1 cellular context compared by ENCODE assay signal in the genomic region with DNA sequence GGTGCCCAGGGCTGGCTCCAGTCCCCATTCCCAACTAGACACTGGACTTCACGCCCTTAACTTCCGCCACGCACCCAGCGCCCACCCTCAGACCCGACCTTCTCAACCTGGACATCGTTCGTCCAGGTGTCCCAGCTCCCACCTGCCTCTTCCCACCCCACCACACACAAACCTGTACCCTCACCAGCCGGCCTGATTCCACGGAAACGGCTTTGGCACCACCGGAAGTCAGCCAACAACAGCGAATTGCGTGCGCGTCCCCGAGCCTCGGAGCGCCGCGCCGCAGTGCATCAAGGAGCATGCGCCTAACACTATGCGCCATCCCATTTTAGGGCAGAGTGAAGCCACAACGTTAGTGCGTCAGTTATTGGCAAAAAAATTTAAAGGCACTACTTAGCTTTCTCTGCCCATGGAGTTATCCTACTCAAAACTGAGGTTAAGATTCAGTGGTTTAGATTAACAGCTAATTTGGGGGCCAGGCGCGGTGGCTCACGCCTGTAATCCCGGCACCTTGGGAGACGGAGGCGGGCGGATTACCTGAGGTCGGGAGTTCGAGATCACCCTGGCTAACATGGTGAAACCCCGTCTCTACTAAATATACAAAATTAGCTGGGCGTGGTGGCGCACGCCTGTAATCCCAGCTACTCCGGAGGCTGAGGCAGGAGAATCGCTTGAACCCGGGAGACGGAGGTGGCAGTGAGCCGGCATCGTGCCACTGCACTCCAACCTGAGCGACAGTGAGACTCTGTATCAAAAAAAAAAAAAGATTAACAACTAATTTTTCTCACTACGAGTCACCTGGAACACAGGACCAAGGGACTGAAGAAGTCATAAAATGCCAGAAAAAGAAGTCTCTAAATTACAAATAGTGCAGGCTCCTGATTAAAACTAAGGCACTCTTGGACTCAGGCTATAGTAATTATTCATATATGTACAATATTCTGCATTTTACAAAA.
TF ChIP-seq lines count a peak whose summit lies in the region.

A gene with protein sequence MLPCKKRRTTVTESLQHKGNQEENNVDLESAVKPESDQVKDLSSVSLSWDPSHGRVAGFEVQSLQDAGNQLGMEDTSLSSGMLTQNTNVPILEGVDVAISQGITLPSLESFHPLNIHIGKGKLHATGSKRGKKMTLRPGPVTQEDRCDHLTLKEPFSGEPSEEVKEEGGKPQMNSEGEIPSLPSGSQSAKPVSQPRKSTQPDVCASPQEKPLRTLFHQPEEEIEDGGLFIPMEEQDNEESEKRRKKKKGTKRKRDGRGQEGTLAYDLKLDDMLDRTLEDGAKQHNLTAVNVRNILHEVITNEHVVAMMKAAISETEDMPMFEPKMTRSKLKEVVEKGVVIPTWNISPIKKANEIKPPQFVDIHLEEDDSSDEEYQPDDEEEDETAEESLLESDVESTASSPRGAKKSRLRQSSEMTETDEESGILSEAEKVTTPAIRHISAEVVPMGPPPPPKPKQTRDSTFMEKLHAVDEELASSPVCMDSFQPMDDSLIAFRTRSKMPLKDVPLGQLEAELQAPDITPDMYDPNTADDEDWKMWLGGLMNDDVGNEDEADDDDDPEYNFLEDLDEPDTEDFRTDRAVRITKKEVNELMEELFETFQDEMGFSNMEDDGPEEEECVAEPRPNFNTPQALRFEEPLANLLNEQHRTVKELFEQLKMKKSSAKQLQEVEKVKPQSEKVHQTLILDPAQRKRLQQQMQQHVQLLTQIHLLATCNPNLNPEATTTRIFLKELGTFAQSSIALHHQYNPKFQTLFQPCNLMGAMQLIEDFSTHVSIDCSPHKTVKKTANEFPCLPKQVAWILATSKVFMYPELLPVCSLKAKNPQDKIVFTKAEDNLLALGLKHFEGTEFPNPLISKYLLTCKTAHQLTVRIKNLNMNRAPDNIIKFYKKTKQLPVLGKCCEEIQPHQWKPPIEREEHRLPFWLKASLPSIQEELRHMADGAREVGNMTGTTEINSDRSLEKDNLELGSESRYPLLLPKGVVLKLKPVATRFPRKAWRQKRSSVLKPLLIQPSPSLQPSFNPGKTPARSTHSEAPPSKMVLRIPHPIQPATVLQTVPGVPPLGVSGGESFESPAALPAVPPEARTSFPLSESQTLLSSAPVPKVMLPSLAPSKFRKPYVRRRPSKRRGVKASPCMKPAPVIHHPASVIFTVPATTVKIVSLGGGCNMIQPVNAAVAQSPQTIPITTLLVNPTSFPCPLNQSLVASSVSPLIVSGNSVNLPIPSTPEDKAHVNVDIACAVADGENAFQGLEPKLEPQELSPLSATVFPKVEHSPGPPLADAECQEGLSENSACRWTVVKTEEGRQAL (N-terminal part only) (minus strand): TSS at position 240 of the 956 bp plus-strand sequence. CDS start 3,434 bp downstream, outside the sequence.

TF ChIP-seq in HepG2, 621 proteins besides CTCF, POLR2A, EP300 and RAD21 (continued from another document and continues in another):
- TF ChIP-seq ZNF292 (CRISPR knock-in tag; IDR thresholded peaks at IDR 0.05; ENCODE audit: borderline replicate concordance, low read depth): no peak
- TF ChIP-seq, protein P1, sequence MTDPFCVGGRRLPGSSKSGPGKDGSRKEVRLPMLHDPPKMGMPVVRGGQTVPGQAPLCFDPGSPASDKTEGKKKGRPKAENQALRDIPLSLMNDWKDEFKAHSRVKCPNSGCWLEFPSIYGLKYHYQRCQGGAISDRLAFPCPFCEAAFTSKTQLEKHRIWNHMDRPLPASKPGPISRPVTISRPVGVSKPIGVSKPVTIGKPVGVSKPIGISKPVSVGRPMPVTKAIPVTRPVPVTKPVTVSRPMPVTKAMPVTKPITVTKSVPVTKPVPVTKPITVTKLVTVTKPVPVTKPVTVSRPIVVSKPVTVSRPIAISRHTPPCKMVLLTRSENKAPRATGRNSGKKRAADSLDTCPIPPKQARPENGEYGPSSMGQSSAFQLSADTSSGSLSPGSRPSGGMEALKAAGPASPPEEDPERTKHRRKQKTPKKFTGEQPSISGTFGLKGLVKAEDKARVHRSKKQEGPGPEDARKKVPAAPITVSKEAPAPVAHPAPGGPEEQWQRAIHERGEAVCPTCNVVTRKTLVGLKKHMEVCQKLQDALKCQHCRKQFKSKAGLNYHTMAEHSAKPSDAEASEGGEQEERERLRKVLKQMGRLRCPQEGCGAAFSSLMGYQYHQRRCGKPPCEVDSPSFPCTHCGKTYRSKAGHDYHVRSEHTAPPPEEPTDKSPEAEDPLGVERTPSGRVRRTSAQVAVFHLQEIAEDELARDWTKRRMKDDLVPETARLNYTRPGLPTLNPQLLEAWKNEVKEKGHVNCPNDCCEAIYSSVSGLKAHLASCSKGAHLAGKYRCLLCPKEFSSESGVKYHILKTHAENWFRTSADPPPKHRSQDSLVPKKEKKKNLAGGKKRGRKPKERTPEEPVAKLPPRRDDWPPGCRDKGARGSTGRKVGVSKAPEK (CRISPR knock-in tag; IDR thresholded peaks at IDR 0.05; ENCODE audit: borderline replicate concordance): no peak
- TF ChIP-seq ZNF777 (CRISPR knock-in tag; IDR thresholded peaks at IDR 0.05): no peak
- no peak for TF ChIP-seq ZKSCAN1 (IDR thresholded peaks at IDR 0.05; ENCODE audit: low read length)
- TF ChIP-seq, protein P2, sequence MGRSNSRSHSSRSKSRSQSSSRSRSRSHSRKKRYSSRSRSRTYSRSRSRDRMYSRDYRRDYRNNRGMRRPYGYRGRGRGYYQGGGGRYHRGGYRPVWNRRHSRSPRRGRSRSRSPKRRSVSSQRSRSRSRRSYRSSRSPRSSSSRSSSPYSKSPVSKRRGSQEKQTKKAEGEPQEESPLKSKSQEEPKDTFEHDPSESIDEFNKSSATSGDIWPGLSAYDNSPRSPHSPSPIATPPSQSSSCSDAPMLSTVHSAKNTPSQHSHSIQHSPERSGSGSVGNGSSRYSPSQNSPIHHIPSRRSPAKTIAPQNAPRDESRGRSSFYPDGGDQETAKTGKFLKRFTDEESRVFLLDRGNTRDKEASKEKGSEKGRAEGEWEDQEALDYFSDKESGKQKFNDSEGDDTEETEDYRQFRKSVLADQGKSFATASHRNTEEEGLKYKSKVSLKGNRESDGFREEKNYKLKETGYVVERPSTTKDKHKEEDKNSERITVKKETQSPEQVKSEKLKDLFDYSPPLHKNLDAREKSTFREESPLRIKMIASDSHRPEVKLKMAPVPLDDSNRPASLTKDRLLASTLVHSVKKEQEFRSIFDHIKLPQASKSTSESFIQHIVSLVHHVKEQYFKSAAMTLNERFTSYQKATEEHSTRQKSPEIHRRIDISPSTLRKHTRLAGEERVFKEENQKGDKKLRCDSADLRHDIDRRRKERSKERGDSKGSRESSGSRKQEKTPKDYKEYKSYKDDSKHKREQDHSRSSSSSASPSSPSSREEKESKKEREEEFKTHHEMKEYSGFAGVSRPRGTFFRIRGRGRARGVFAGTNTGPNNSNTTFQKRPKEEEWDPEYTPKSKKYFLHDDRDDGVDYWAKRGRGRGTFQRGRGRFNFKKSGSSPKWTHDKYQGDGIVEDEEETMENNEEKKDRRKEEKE (IDR thresholded peaks at IDR 0.05): no peak
- TF ChIP-seq U2AF2 (IDR thresholded peaks at IDR 0.05; ENCODE audit: low read depth, low read length): no peak
- TF ChIP-seq MAFF (IDR thresholded peaks at IDR 0.05; ENCODE audit: low read depth, low read length): no peak
- no peak for TF ChIP-seq ZNF563 (CRISPR knock-in tag; IDR thresholded peaks at IDR 0.05)
- 0 out of 2 replicates have a peak, but pooled peaks have one; percentile 19 for TF ChIP-seq REL (CRISPR knock-in tag; conservative IDR thresholded peaks at IDR 0.05)
- TF ChIP-seq KLF16 (CRISPR knock-in tag; IDR thresholded peaks at IDR 0.05): no peak; a peak in 1 of 4 replicates
- TF ChIP-seq, protein P3, sequence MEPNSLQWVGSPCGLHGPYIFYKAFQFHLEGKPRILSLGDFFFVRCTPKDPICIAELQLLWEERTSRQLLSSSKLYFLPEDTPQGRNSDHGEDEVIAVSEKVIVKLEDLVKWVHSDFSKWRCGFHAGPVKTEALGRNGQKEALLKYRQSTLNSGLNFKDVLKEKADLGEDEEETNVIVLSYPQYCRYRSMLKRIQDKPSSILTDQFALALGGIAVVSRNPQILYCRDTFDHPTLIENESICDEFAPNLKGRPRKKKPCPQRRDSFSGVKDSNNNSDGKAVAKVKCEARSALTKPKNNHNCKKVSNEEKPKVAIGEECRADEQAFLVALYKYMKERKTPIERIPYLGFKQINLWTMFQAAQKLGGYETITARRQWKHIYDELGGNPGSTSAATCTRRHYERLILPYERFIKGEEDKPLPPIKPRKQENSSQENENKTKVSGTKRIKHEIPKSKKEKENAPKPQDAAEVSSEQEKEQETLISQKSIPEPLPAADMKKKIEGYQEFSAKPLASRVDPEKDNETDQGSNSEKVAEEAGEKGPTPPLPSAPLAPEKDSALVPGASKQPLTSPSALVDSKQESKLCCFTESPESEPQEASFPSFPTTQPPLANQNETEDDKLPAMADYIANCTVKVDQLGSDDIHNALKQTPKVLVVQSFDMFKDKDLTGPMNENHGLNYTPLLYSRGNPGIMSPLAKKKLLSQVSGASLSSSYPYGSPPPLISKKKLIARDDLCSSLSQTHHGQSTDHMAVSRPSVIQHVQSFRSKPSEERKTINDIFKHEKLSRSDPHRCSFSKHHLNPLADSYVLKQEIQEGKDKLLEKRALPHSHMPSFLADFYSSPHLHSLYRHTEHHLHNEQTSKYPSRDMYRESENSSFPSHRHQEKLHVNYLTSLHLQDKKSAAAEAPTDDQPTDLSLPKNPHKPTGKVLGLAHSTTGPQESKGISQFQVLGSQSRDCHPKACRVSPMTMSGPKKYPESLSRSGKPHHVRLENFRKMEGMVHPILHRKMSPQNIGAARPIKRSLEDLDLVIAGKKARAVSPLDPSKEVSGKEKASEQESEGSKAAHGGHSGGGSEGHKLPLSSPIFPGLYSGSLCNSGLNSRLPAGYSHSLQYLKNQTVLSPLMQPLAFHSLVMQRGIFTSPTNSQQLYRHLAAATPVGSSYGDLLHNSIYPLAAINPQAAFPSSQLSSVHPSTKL (CRISPR knock-in tag; IDR thresholded peaks at IDR 0.05): no peak
- TF ChIP-seq ZNF44 (CRISPR knock-in tag; IDR thresholded peaks at IDR 0.05): no peak
- TF ChIP-seq, protein P4, sequence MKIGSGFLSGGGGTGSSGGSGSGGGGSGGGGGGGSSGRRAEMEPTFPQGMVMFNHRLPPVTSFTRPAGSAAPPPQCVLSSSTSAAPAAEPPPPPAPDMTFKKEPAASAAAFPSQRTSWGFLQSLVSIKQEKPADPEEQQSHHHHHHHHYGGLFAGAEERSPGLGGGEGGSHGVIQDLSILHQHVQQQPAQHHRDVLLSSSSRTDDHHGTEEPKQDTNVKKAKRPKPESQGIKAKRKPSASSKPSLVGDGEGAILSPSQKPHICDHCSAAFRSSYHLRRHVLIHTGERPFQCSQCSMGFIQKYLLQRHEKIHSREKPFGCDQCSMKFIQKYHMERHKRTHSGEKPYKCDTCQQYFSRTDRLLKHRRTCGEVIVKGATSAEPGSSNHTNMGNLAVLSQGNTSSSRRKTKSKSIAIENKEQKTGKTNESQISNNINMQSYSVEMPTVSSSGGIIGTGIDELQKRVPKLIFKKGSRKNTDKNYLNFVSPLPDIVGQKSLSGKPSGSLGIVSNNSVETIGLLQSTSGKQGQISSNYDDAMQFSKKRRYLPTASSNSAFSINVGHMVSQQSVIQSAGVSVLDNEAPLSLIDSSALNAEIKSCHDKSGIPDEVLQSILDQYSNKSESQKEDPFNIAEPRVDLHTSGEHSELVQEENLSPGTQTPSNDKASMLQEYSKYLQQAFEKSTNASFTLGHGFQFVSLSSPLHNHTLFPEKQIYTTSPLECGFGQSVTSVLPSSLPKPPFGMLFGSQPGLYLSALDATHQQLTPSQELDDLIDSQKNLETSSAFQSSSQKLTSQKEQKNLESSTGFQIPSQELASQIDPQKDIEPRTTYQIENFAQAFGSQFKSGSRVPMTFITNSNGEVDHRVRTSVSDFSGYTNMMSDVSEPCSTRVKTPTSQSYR (CRISPR knock-in tag; IDR thresholded peaks at IDR 0.05; ENCODE audit: borderline replicate concordance): no peak
- TF ChIP-seq, protein P5, sequence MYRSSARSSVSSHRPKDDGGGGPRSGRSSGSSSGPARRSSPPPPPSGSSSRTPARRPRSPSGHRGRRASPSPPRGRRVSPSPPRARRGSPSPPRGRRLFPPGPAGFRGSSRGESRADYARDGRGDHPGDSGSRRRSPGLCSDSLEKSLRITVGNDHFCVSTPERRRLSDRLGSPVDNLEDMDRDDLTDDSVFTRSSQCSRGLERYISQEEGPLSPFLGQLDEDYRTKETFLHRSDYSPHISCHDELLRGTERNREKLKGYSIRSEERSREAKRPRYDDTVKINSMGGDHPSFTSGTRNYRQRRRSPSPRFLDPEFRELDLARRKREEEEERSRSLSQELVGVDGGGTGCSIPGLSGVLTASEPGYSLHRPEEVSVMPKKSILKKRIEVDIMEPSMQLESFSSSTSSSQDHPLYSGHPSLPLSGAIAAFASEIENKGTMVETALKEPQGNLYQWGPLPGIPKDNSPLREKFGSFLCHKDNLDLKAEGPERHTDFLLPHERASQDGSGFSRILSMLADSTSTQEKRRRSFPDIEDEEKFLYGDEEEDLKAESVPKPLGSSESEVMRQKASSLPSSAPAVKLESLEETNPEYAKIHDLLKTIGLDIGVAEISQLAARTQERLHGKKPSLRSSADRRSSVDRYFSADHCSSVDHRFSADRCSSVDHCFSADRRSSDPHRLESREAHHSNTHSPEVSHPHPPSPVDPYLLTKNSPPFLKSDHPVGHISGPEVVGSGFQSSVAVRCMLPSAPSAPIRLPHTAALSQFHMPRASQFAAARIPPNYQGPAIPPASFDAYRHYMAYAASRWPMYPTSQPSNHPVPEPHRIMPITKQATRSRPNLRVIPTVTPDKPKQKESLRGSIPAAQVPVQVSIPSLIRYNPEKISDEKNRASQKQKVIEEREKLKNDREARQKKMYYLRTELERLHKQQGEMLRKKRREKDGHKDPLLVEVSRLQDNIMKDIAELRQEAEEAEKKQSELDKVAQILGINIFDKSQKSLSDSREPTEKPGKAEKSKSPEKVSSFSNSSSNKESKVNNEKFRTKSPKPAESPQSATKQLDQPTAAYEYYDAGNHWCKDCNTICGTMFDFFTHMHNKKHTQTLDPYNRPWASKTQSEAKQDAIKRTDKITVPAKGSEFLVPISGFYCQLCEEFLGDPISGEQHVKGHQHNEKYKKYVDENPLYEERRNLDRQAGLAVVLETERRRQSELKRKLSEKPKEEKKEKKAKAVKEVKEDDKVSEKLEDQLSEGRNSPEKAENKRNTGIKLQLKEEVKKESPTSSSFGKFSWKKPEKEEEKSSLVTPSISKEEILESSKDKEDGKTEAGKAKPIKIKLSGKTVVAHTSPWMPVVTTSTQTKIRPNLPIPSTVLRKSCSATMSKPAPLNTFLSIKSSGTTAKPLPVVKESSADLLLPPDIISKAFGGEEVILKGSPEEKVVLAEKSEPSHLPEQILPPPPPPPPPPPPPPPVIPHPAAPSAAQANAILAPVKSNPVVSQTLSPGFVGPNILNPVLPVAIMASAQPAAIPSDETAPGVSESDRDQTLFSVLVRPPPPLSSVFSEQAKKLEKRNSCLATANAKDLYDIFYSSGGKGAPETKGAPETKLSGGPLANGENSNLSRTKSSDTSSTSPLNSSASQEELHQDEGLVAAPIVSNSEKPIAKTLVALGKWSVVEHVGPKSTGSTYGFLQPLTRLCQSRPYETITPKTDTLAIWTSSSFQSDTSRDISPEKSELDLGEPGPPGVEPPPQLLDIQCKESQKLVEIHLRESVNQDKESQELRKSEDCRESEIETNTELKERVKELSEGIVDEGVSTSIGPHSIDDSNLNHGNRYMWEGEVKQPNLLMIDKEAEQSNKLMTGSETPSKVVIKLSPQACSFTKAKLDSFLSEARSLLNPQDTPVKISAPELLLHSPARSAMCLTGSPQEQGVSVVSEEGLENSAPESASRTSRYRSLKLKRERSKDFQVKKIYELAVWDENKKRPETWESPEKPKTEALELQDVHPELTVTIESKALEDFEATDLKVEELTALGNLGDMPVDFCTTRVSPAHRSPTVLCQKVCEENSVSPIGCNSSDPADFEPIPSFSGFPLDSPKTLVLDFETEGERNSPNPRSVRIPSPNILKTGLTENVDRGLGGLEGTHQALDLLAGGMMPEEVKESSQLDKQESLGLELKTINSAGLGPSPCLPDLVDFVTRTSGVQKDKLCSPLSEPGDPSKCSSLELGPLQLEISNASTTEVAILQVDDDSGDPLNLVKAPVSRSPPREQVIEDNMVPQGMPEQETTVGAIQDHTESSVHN (CRISPR knock-in tag; IDR thresholded peaks at IDR 0.05): no peak
- TF ChIP-seq NCOR1 (IDR thresholded peaks at IDR 0.05; ENCODE audit: borderline replicate concordance, low read length): no peak
